In the genomic region with DNA sequence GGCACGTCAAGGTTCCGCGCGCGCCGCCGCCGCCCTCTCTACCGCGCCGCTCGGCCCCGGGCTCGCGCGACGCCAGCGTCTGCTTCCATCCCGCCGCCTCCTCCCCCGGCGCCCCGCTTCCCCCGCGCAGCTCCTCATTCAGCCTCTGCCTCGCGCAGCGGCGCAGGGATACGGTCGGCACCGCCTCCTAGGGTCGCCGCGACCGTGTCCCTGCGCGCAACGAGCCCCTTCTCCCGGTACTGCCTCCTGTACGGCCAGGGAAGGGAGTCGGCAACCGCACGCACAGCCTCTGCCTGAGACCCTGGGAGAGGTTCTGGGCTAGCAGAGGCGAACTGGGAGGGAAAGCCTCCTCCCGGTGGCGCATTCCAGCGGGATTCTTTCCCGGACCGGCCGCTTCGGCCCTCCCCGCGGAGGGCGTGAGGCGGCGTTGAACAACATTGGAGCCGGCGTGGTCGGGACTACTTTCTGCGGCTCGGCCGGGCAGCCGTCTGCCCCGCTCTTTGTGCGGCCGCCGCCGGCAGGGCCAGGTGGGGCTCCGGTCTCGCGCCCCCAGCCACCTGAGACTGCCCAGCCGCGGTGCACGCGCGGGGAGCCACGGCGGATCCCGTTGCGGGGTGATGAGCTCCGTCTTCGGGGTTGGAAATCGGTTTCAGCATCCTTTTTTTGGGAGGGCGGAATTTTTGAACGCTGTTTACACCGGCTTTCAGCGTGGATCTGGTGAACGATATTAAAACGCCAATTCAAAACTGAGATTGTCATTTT, we compare ENCODE assay signal across 1 cellular context.
TF ChIP-seq lines count a peak whose summit lies in the region.

Gene LRP6 (minus strand): TSS at position 172 of the 762 bp plus-strand sequence. CDS start 309 bp downstream, outside the sequence.

TF ChIP-seq in GM12878, 131 proteins besides CTCF, POLR2A, EP300 and RAD21 (continued from another document and continues in another):
- TF ChIP-seq, protein P1, sequence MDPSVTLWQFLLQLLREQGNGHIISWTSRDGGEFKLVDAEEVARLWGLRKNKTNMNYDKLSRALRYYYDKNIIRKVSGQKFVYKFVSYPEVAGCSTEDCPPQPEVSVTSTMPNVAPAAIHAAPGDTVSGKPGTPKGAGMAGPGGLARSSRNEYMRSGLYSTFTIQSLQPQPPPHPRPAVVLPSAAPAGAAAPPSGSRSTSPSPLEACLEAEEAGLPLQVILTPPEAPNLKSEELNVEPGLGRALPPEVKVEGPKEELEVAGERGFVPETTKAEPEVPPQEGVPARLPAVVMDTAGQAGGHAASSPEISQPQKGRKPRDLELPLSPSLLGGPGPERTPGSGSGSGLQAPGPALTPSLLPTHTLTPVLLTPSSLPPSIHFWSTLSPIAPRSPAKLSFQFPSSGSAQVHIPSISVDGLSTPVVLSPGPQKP (IDR thresholded peaks at IDR 0.05; ENCODE audit: low read depth, low read length) = no peak
- TF ChIP-seq IKZF2 (IDR thresholded peaks at IDR 0.05) = peak; percentile 99
- TF ChIP-seq, protein P2, sequence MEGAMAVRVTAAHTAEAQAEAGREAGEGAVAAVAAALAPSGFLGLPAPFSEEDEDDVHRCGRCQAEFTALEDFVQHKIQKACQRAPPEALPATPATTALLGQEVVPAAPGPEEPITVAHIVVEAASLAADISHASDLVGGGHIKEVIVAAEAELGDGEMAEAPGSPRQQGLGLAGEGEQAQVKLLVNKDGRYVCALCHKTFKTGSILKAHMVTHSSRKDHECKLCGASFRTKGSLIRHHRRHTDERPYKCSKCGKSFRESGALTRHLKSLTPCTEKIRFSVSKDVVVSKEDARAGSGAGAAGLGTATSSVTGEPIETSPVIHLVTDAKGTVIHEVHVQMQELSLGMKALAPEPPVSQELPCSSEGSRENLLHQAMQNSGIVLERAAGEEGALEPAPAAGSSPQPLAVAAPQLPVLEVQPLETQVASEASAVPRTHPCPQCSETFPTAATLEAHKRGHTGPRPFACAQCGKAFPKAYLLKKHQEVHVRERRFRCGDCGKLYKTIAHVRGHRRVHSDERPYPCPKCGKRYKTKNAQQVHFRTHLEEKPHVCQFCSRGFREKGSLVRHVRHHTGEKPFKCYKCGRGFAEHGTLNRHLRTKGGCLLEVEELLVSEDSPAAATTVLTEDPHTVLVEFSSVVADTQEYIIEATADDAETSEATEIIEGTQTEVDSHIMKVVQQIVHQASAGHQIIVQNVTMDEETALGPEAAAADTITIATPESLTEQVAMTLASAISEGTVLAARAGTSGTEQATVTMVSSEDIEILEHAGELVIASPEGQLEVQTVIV (IDR thresholded peaks at IDR 0.05; ENCODE audit: borderline replicate concordance, partially characterized antibody) = peak; percentile 51
- no peak for TF ChIP-seq JUND (IDR thresholded peaks at IDR 0.05; ENCODE audit: low read depth, low read length)
- TF ChIP-seq ZNF687 (IDR thresholded peaks at IDR 0.05) = peak; percentile 57; the same call in 1 of the 2 replicates
- TF ChIP-seq ZSCAN29 (IDR thresholded peaks at IDR 0.05) = no peak; the same call in 1 of the 2 replicates
- TF ChIP-seq SUZ12 (IDR thresholded peaks at IDR 0.05; ENCODE audit: unreplicated experiment) = no peak
- TF ChIP-seq ASH2L (IDR thresholded peaks at IDR 0.05; ENCODE audit: borderline replicate concordance, low read depth) = no peak; the same call in 1 of the 2 replicates
- TF ChIP-seq RELB (IDR thresholded peaks at IDR 0.05; ENCODE audit: low read depth) = peak; percentile 91
- peak; percentile 79 for TF ChIP-seq TCF12 (IDR thresholded peaks at IDR 0.05; ENCODE audit: low read depth, low read length)
- peak; percentile 72; the same call in 1 of the 2 replicates for TF ChIP-seq ZNF217 (IDR thresholded peaks at IDR 0.05)
- TF ChIP-seq POU2F2 (IDR thresholded peaks at IDR 0.05; ENCODE audit: borderline replicate concordance, low read depth, low read length) = no peak
- TF ChIP-seq TAF1 (IDR thresholded peaks at IDR 0.05; ENCODE audit: borderline replicate concordance, low read depth, low read length) = peak; percentile 100
- 0 out of 2 replicates have a peak, but pooled peaks have one; percentile 35 for TF ChIP-seq ZBTB33 (IDR thresholded peaks at IDR 0.05)
- TF ChIP-seq SMAD1 (IDR thresholded peaks at IDR 0.05; ENCODE audit: low read depth, partially characterized antibody) = no peak
- TF ChIP-seq, protein P3, sequence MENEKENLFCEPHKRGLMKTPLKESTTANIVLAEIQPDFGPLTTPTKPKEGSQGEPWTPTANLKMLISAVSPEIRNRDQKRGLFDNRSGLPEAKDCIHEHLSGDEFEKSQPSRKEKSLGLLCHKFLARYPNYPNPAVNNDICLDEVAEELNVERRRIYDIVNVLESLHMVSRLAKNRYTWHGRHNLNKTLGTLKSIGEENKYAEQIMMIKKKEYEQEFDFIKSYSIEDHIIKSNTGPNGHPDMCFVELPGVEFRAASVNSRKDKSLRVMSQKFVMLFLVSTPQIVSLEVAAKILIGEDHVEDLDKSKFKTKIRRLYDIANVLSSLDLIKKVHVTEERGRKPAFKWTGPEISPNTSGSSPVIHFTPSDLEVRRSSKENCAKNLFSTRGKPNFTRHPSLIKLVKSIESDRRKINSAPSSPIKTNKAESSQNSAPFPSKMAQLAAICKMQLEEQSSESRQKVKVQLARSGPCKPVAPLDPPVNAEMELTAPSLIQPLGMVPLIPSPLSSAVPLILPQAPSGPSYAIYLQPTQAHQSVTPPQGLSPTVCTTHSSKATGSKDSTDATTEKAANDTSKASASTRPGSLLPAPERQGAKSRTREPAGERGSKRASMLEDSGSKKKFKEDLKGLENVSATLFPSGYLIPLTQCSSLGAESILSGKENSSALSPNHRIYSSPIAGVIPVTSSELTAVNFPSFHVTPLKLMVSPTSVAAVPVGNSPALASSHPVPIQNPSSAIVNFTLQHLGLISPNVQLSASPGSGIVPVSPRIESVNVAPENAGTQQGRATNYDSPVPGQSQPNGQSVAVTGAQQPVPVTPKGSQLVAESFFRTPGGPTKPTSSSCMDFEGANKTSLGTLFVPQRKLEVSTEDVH (IDR thresholded peaks at IDR 0.05; ENCODE audit: low read depth, partially characterized antibody) = no peak
- TF ChIP-seq BMI1 (IDR thresholded peaks at IDR 0.05; ENCODE audit: borderline replicate concordance) = no peak
- 0 out of 2 replicates have a peak, but pooled peaks have one; percentile 13 for TF ChIP-seq PAX5 (IDR thresholded peaks at IDR 0.05; ENCODE audit: borderline replicate concordance, low read depth, low read length)
- TF ChIP-seq, protein P4, sequence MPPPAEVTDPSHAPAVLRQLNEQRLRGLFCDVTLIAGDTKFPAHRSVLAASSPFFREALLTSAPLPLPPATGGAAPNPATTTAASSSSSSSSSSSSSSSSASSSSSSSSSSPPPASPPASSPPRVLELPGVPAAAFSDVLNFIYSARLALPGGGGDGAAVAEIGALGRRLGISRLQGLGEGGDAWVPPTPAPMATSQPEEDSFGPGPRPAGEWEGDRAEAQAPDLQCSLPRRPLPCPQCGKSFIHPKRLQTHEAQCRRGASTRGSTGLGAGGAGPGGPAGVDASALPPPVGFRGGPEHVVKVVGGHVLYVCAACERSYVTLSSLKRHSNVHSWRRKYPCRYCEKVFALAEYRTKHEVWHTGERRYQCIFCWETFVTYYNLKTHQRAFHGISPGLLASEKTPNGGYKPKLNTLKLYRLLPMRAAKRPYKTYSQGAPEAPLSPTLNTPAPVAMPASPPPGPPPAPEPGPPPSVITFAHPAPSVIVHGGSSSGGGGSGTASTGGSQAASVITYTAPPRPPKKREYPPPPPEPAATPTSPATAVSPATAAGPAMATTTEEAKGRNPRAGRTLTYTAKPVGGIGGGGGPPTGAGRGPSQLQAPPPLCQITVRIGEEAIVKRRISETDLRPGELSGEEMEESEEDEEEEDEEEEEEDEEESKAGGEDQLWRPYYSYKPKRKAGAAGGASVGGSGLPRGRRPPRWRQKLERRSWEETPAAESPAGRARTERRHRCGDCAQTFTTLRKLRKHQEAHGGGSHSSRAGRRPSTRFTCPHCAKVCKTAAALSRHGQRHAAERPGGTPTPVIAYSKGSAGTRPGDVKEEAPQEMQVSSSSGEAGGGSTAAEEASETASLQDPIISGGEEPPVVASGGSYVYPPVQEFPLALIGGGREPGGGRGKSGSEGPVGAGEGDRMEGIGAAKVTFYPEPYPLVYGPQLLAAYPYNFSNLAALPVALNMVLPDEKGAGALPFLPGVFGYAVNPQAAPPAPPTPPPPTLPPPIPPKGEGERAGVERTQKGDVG (CRISPR knock-in tag; IDR thresholded peaks at IDR 0.05) = no peak
- TF ChIP-seq MTA2 (IDR thresholded peaks at IDR 0.05; ENCODE audit: low read depth) = peak; percentile 74
- no peak for TF ChIP-seq WRNIP1 (IDR thresholded peaks at IDR 0.05; ENCODE audit: borderline replicate concordance, low read depth, low read length)
- no peak for TF ChIP-seq POLR2AphosphoS2 (IDR thresholded peaks at IDR 0.05; ENCODE audit: low read depth, low read length)
- no peak for TF ChIP-seq BCL11A (IDR thresholded peaks at IDR 0.05; ENCODE audit: low read depth, low read length)
- no peak for TF ChIP-seq ETV6 (conservative IDR thresholded peaks at IDR 0.05 in 1 of 2, IDR thresholded peaks at IDR 0.05 in 1 of 2; ENCODE audit: borderline replicate concordance in 1 of 2, low read depth in 1 of 2)
- peak; percentile 68; the same call in 1 of the 2 replicates for TF ChIP-seq STAT1 (conservative IDR thresholded peaks at IDR 0.05)
- peak; percentile 5; the same call in 1 of the 2 replicates for TF ChIP-seq TCF3 (IDR thresholded peaks at IDR 0.05; ENCODE audit: borderline replicate concordance, insufficient read depth, low read depth, low read length)
- TF ChIP-seq IKZF1 (conservative IDR thresholded peaks at IDR 0.05) = peak; percentile 100
- peak; percentile 74 for TF ChIP-seq CREM (IDR thresholded peaks at IDR 0.05; ENCODE audit: low read depth)
- TF ChIP-seq CREB1 (IDR thresholded peaks at IDR 0.05; ENCODE audit: low read depth) = peak; percentile 78; the same call in 1 of the 2 replicates
- no peak for TF ChIP-seq FOXM1 (IDR thresholded peaks at IDR 0.05; ENCODE audit: low read depth, low read length)
- no peak for TF ChIP-seq ZNF384 (IDR thresholded peaks at IDR 0.05; ENCODE audit: borderline replicate concordance, low read depth, low read length)
- no peak for TF ChIP-seq BCL3 (IDR thresholded peaks at IDR 0.05; ENCODE audit: borderline replicate concordance, insufficient read depth, low read depth, low read length, poor library complexity, severe bottlenecking)
